In the genomic region with DNA sequence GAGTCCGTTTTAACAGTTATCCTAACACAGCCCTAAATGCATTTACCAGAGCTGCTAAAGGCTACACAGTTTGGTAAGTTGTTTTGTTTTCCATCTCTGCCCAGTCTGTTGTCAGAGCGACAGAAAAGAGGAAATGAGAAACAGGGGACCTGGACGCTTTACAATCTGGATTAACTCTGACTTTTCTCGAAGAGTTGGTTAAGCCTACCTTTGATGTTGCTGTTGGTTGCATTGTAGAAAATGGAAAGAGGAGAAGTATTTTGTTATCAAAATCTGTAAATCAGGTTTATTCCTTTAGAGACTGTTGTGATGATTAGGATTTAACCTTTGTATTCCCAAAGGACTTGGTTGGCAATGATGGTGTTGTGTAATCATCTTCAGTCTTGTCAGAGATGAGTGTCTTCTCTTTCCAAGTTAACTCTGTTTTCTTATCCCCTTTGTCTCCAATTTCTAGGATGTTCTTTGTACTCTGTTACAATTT, we compare ENCODE assay signal across 8 cellular contexts. TPM values are rescaled to one million over a fixed set of nuclear protein-coding genes. Genes with fewer than 3 reads are reported as not detected.
DNase-seq lines count a peak whose midpoint lies in the region; ATAC-seq and TF ChIP-seq lines count a peak whose summit lies in the region.

No MANE protein-coding gene starts in this region.

- H3K27me3 ChIP-seq in HCT116 (ENCODE audit: insufficient read depth, low read length): no peaks in the 10 kb centered on the region
- H3K27me3 ChIP-seq in brain microvascular endothelial cell (replicated peaks): no peaks in the 10 kb centered on the region
- H3K27me3 ChIP-seq in kidney epithelial cell (ENCODE audit: control insufficient read depth, insufficient read depth, low read length): no peaks in the 10 kb centered on the region
- no peaks in the 10 kb centered on the region for H3K27me3 ChIP-seq in thoracic aorta (replicated peaks; ENCODE audit: insufficient read depth)

- in situ Hi-C loops in brain microvascular endothelial cell (cut with HindIII; ENCODE audit: low pct_ligation_motif_present, low sequenced_read_pairs): no loop called here

- no peak for TF ChIP-seq RAD21 in HCT116 (IDR thresholded peaks at IDR 0.05; ENCODE audit: low read depth)

- RAD21 ChIA-PET in HCT116 (lab: Charles Lee; ENCODE audit: low non-redundant PET in 1 of 2, low total read pairs in 2 of 2, uncharacterized antibody in 2 of 2, unreplicated experiment in 2 of 2): no interaction called here

- BruUV-seq in HCT116 (replicated peaks; lab: Mats Ljungman, UMichigan): no TSS peak

- no peaks in the 10 kb centered on the region for H3K36me3 Mint-ChIP-seq in activated CD4-positive, alpha-beta T cell treated with anti-CD3 and anti-CD28 coated beads, Interleukin-2, amount 10 ng/mL, durations not matched to agents 7 days and 5 days (ENCODE audit: low read depth)

- peak overlapping the region; percentile 63 for H3K9ac ChIP-seq in HCT116 (ENCODE audit: low read length)

- no peak for TF ChIP-seq CTCF in HCT116 (IDR thresholded peaks at IDR 0.05 in 2 of 3, conservative IDR thresholded peaks at IDR 0.05 in 1 of 3; ENCODE audit: borderline replicate concordance in 1 of 3, insufficient read depth in 1 of 3, low read depth in 2 of 3, low read length in 2 of 3)
- no peak for TF ChIP-seq CTCF in brain microvascular endothelial cell (IDR thresholded peaks at IDR 0.05; ENCODE audit: low read depth, low read length, missing control alignments)
- TF ChIP-seq CTCF in kidney epithelial cell (IDR thresholded peaks at IDR 0.05; ENCODE audit: insufficient read depth, low read length, poor library complexity, severe bottlenecking): no peak
- no peak for TF ChIP-seq CTCF in thoracic aorta (IDR thresholded peaks at IDR 0.05)

- DNase-seq in activated CD4-positive, alpha-beta T cell treated with anti-CD3 and anti-CD28 coated beads, Interleukin-2, amount 10 ng/mL, durations not matched to agents 7 days and 5 days: no peak
- no peak for DNase-seq in activated CD4-positive, alpha-beta T cell treated with anti-CD3 and anti-CD28 coated beads, Interleukin-2, amount 50 U/mL, for 48 hours
- DNase-seq in HCT116 (ENCODE audit: low read depth, low spot score): no peak
- peak; percentile 55 for DNase-seq in NCI-H526 (lab: John Stamatoyannopoulos, UW)
- peak; percentile 48 for DNase-seq in brain microvascular endothelial cell
- no peak for DNase-seq in kidney epithelial cell (ENCODE audit: low read depth)
- no peak for DNase-seq in thoracic aorta (ENCODE audit: low spot score)
- DNase-seq in activated gamma-delta T cell treated with Interleukin-2 at 50 U/mL for 16 hours: no peak

- H3K4me1 ChIP-seq in HCT116 (ENCODE audit: control insufficient read depth in 1 of 2, insufficient read depth in 2 of 2, low read length in 2 of 2): peaks cover 5 to 23% of the 10 kb centered on the region in 2 experiments; a peak in 3 of 4 replicates
- H3K4me1 ChIP-seq in thoracic aorta (ENCODE audit: control insufficient read depth in 1 of 2, low read depth in 2 of 2): peaks cover 3 to 31% of the 10 kb centered on the region in 2 donors

- peak overlapping the region; percentile 87 for H3K4me3 Mint-ChIP-seq in activated CD4-positive, alpha-beta T cell treated with anti-CD3 and anti-CD28 coated beads, Interleukin-2, amount 10 ng/mL, durations not matched to agents 7 days and 5 days

- H3K27ac Mint-ChIP-seq in activated CD4-positive, alpha-beta T cell treated with anti-CD3 and anti-CD28 coated beads, Interleukin-2, amount 10 ng/mL, durations not matched to agents 7 days and 5 days: peak overlapping the region; percentile 39

- ATAC-seq in HCT116 (no peak), thoracic aorta (ENCODE audit: insufficient number of reproducible peaks, low FRiP score, low read depth) (peak; percentile 62)

- no peaks in the 10 kb centered on the region for H3K9me2 ChIP-seq in HCT116 (ENCODE audit: insufficient read depth)

- peaks cover 25% of the 10 kb centered on the region for H3K4me1 Mint-ChIP-seq in activated CD4-positive, alpha-beta T cell treated with anti-CD3 and anti-CD28 coated beads, Interleukin-2, amount 10 ng/mL, durations not matched to agents 7 days and 5 days

- POLR2A ChIA-PET in activated CD4-positive, alpha-beta T cell treated with anti-CD3 and anti-CD28 coated beads, Interleukin-2, amount 10 ng/mL, durations not matched to agents 7 days and 5 days (lab: Charles Lee): no interaction called here
- POLR2A ChIA-PET in HCT116 (lab: Charles Lee): no interaction called here

- H2AFZ ChIP-seq in HCT116 (ENCODE audit: low read depth, low read length, poor library complexity, severe bottlenecking): peak overlapping the region; percentile 59

- no peaks in the 10 kb centered on the region for H3K9me3 ChIP-seq in HCT116 (ENCODE audit: control insufficient read depth in 1 of 2, insufficient read depth in 1 of 2, low read depth in 1 of 2, low read length in 2 of 2)
- no peaks in the 10 kb centered on the region for H3K9me3 ChIP-seq in thoracic aorta

- H3K79me2 ChIP-seq in HCT116 (ENCODE audit: insufficient read depth, low read length): no peaks in the 10 kb centered on the region

- intact Hi-C loops in HCT116 (cut with micrococcal nuclease): no loop called here

- H4K20me1 ChIP-seq in HCT116 (ENCODE audit: insufficient read depth): no peaks in the 10 kb centered on the region

- H3K9me3 Mint-ChIP-seq in activated CD4-positive, alpha-beta T cell treated with anti-CD3 and anti-CD28 coated beads, Interleukin-2, amount 10 ng/mL, durations not matched to agents 7 days and 5 days: no peaks in the 10 kb centered on the region

- H3K4me2 ChIP-seq in HCT116 (ENCODE audit: low read length): peak overlapping the region; percentile 84

- CTCF ChIA-PET in activated CD4-positive, alpha-beta T cell treated with anti-CD3 and anti-CD28 coated beads, Interleukin-2, amount 10 ng/mL, durations not matched to agents 7 days and 5 days (lab: Charles Lee): no interaction called here
- CTCF ChIA-PET in HCT116 (lab: Charles Lee): no interaction called here

- H3K36me3 ChIP-seq in HCT116 (ENCODE audit: control insufficient read depth in 1 of 2, insufficient read depth in 2 of 2, low read length in 2 of 2) (no peaks in the 10 kb centered on the region), brain microvascular endothelial cell (replicated peaks) (no peaks in the 10 kb centered on the region), kidney epithelial cell (ENCODE audit: control insufficient read depth, insufficient read depth, low read length) (no peaks in the 10 kb centered on the region), thoracic aorta (no peaks in the 10 kb centered on the region)

- H3K4me3 ChIP-seq in HCT116 (replicated peaks in 1 of 2; ENCODE audit: low read depth in 1 of 2, low read length in 2 of 2) (peak overlapping the region; percentile 60 to 71), brain microvascular endothelial cell (ENCODE audit: low read depth, low read length) (peak overlapping the region; percentile 85), kidney epithelial cell (ENCODE audit: low read depth, low read length) (peak overlapping the region; percentile 60), thoracic aorta (peak overlapping the region; percentile 81)

- H3K27ac ChIP-seq in HCT116 (ENCODE audit: low read depth, low read length): peak overlapping the region; percentile 67; the same call in 1 of the 2 replicates
- H3K27ac ChIP-seq in brain microvascular endothelial cell: peak overlapping the region; percentile 82
- H3K27ac ChIP-seq in thoracic aorta: peak overlapping the region; percentile 89 to 93

- TF ChIP-seq POLR2A in HCT116 (IDR thresholded peaks at IDR 0.05; ENCODE audit: borderline replicate concordance, extremely low read depth, insufficient read depth, insufficient read length): no peak

- H3K27me3 Mint-ChIP-seq in activated CD4-positive, alpha-beta T cell treated with anti-CD3 and anti-CD28 coated beads, Interleukin-2, amount 10 ng/mL, durations not matched to agents 7 days and 5 days: no peaks in the 10 kb centered on the region

TF ChIP-seq in HCT116, 20 proteins besides CTCF, POLR2A, EP300 and RAD21 (continues in another document):
- TF ChIP-seq ZFX (IDR thresholded peaks at IDR 0.05) (no peak), ZNF274 (IDR thresholded peaks at IDR 0.05; ENCODE audit: low read depth, low read length) (no peak), SIN3A (IDR thresholded peaks at IDR 0.05; ENCODE audit: low read depth) (no peak)
- TF ChIP-seq, protein P1, sequence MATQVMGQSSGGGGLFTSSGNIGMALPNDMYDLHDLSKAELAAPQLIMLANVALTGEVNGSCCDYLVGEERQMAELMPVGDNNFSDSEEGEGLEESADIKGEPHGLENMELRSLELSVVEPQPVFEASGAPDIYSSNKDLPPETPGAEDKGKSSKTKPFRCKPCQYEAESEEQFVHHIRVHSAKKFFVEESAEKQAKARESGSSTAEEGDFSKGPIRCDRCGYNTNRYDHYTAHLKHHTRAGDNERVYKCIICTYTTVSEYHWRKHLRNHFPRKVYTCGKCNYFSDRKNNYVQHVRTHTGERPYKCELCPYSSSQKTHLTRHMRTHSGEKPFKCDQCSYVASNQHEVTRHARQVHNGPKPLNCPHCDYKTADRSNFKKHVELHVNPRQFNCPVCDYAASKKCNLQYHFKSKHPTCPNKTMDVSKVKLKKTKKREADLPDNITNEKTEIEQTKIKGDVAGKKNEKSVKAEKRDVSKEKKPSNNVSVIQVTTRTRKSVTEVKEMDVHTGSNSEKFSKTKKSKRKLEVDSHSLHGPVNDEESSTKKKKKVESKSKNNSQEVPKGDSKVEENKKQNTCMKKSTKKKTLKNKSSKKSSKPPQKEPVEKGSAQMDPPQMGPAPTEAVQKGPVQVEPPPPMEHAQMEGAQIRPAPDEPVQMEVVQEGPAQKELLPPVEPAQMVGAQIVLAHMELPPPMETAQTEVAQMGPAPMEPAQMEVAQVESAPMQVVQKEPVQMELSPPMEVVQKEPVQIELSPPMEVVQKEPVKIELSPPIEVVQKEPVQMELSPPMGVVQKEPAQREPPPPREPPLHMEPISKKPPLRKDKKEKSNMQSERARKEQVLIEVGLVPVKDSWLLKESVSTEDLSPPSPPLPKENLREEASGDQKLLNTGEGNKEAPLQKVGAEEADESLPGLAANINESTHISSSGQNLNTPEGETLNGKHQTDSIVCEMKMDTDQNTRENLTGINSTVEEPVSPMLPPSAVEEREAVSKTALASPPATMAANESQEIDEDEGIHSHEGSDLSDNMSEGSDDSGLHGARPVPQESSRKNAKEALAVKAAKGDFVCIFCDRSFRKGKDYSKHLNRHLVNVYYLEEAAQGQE (IDR thresholded peaks at IDR 0.05; ENCODE audit: low read depth): no peak

RNA-seq across cellular contexts. Expression of a gene that starts 0.5 kb away (rescaled TPM):
- not detected for total RNA-seq in activated CD4-positive, alpha-beta T cell treated with anti-CD3 and anti-CD28 coated beads, Interleukin-2, amount 10 ng/mL, durations not matched to agents 7 days and 5 days
- total RNA-seq in HCT116 (2021; ENCODE audit: unreplicated experiment) (not detected), kidney epithelial cell (not detected in 2 replicates), thoracic aorta (1 to 10 TPM in 1 of 2 donors, under 1 TPM in 1; 0.42 to 2.0 TPM)
- polyA plus RNA-seq in HCT116 (2012): not detected in 2 replicates

RNA-seq across cellular contexts. Expression of a gene that starts 1.0 kb away (rescaled TPM):
- under 1 TPM; 0.50 to 0.55 TPM for total RNA-seq in activated CD4-positive, alpha-beta T cell treated with anti-CD3 and anti-CD28 coated beads, Interleukin-2, amount 10 ng/mL, durations not matched to agents 7 days and 5 days
- total RNA-seq in HCT116 (2021; ENCODE audit: unreplicated experiment) (2.0 TPM), kidney epithelial cell (0.71 and 0.82 TPM in 2 replicates), thoracic aorta (10 to 100 TPM; 11.3 to 13.0 TPM)
- 0.57 and 1.5 TPM in 2 replicates for polyA plus RNA-seq in HCT116 (2012)

Comparison
In these comparisons a context has a peak if more than half of its experiments do, and no peak if none do; other contexts are left out.
1. DNase-seq: peak in NCI-H526 (2 of 2) and brain microvascular endothelial cell (single experiment); none in activated CD4-positive, alpha-beta T cell treated with anti-CD3 and anti-CD28 coated beads, Interleukin-2, amount 10 ng/mL, durations not matched to agents 7 days and 5 days (single experiment), activated CD4-positive, alpha-beta T cell treated with anti-CD3 and anti-CD28 coated beads, Interleukin-2, amount 50 U/mL, for 48 hours (0 of 2), HCT116 (single experiment), kidney epithelial cell (single experiment), thoracic aorta (single experiment) and activated gamma-delta T cell treated with Interleukin-2 at 50 U/mL for 16 hours (single experiment).
2. Peak in every context shown above with its lines, with median percentiles within 50 percentile points of each other: H3K27ac ChIP-seq and H3K4me3 ChIP-seq.